ENCODE assay signal across 27 cellular contexts in the genomic region with DNA sequence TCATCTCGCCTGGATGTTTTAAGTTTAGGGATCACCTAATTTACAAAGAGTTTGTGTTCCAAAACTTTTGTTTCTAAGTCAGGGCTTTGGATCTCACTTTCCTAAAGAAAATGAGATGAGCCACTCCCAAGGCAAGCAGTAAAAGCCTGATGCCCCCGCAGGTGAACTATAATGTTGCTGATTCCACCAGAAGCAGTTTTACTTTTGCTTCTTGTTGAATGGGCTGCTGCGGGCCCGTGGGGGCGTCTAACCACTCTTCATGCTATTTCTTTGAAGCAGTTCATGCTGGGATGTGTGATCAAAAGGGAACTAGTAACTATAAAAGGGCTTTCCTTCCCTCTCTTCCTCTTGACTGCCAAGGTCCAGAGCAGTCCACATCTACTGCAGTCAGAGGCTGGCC.
DNase-seq lines count a peak whose midpoint lies in the region; ATAC-seq and TF ChIP-seq lines count a peak whose summit lies in the region.
"Had no signal": no experiment of that assay in that cellular context is flagged by ENCODE, and none has a peak within 500 bp of the region (broad histone marks: within the 10 kb centered on the region; RNA-seq: fewer than 3 reads in every experiment).

No MANE protein-coding gene starts in this region.

- H3K4me1 ChIP-seq in upper lobe of right lung = no peaks in the 10 kb centered on the region
- H3K4me1 ChIP-seq: ascending aorta, upper lobe of left lung had no signal

- H3K27ac Mint-ChIP-seq in activated CD8-positive, alpha-beta T cell treated with anti-CD3 and anti-CD28 coated beads for 36 hours = no peak overlapping the region
- no peak overlapping the region for H3K27ac Mint-ChIP-seq in activated CD8-positive, alpha-beta T cell treated with anti-CD3 and anti-CD28 coated beads, Interleukin-2, amount 10 ng/mL, durations not matched to agents 7 days and 5 days
- H3K27ac Mint-ChIP-seq: activated CD4-positive, alpha-beta T cell treated with anti-CD3 and anti-CD28 coated beads, Interleukin-2, amount 10 ng/mL, durations not matched to agents 7 days and 5 days; activated naive CD4-positive, alpha-beta T cell treated with anti-CD3 and anti-CD28 coated beads, Interleukin-2, amount 50 U/mL, for 72 hours; activated T-helper 17 cell treated with anti-CD3 and anti-CD28 coated beads, Interleukin-2, amount 50 U/mL, for 72 hours; memory B cell; T-helper 17 cell had no signal

- TF ChIP-seq CTCF in activated CD8-positive, alpha-beta T cell treated with anti-CD3 and anti-CD28 coated beads for 36 hours (IDR thresholded peaks at IDR 0.05) = no peak
- TF ChIP-seq CTCF in choroid plexus epithelial cell (conservative IDR thresholded peaks at IDR 0.05; ENCODE audit: low read depth, low read length) (peak; percentile 10), upper lobe of right lung (IDR thresholded peaks at IDR 0.05) (no peak)

- ATAC-seq in activated CD8-positive, alpha-beta T cell treated with anti-CD3 and anti-CD28 coated beads for 36 hours = peak; percentile 49
- no peak for ATAC-seq in activated CD8-positive, alpha-beta T cell treated with anti-CD3 and anti-CD28 coated beads, Interleukin-2, amount 10 ng/mL, durations not matched to agents 7 days and 5 days
- ATAC-seq in HG02763 (IDR thresholded peaks at IDR 0.05; ENCODE audit: unreplicated experiment) (peak; percentile 42), upper lobe of right lung (peak; percentile 25), GM21825 (IDR thresholded peaks at IDR 0.05; ENCODE audit: unreplicated experiment) (no peak), HG02970 (IDR thresholded peaks at IDR 0.05; ENCODE audit: low FRiP score, unreplicated experiment) (no peak)
- ATAC-seq: activated naive CD4-positive, alpha-beta T cell treated with anti-CD3 and anti-CD28 coated beads, Interleukin-2, amount 50 U/mL, for 72 hours; activated T-helper 17 cell treated with anti-CD3 and anti-CD28 coated beads, Interleukin-2, amount 50 U/mL, for 72 hours; heart left ventricle; HepG2; left colon; T-helper 17 cell had no signal

- intact Hi-C loops in activated CD8-positive, alpha-beta T cell treated with anti-CD3 and anti-CD28 coated beads for 36 hours (cut with micrococcal nuclease) = no loop called here
- intact Hi-C loops in upper lobe of right lung (cut with DNase I) = no loop called here

- POLR2A ChIA-PET in activated CD8-positive, alpha-beta T cell treated with anti-CD3 and anti-CD28 coated beads for 36 hours (lab: Charles Lee) = no interaction called here
- POLR2A ChIA-PET in activated CD8-positive, alpha-beta T cell treated with anti-CD3 and anti-CD28 coated beads, Interleukin-2, amount 10 ng/mL, durations not matched to agents 7 days and 5 days (lab: Charles Lee) = no interaction called here

- no peaks in the 10 kb centered on the region for H3K9me3 ChIP-seq in upper lobe of right lung
- H3K9me3 ChIP-seq: ascending aorta, heart left ventricle, SK-N-SH, upper lobe of left lung had no signal

- H3K27me3 Mint-ChIP-seq in activated CD8-positive, alpha-beta T cell treated with anti-CD3 and anti-CD28 coated beads for 36 hours = no peaks in the 10 kb centered on the region
- no peaks in the 10 kb centered on the region for H3K27me3 Mint-ChIP-seq in activated CD8-positive, alpha-beta T cell treated with anti-CD3 and anti-CD28 coated beads, Interleukin-2, amount 10 ng/mL, durations not matched to agents 7 days and 5 days (ENCODE audit: low read depth)
- H3K27me3 Mint-ChIP-seq: activated CD4-positive, alpha-beta T cell treated with anti-CD3 and anti-CD28 coated beads, Interleukin-2, amount 10 ng/mL, durations not matched to agents 7 days and 5 days; T-helper 17 cell had no signal

- DNase-seq in activated CD8-positive, alpha-beta T cell treated with anti-CD3 and anti-CD28 coated beads for 36 hours = peak; percentile 45
- DNase-seq in activated CD8-positive, alpha-beta T cell treated with anti-CD3 and anti-CD28 coated beads, Interleukin-2, amount 10 ng/mL, durations not matched to agents 7 days and 5 days = no peak
- DNase-seq in choroid plexus epithelial cell (ENCODE audit: low read depth) = no peak
- DNase-seq in upper lobe of right lung = no peak
- DNase-seq in NCI-H2227 treated with DMSO at 0.1 percent for 48 hours (lab: John Stamatoyannopoulos, UW) = no peak
- DNase-seq: activated CD4-positive, alpha-beta T cell treated with anti-CD3 and anti-CD28 coated beads, Interleukin-2, amount 10 ng/mL, durations not matched to agents 7 days and 5 days; activated CD8-positive, alpha-beta memory T cell treated with anti-CD3 and anti-CD28 coated beads, Interleukin-2, amount 50 U/mL, for 4 hours; dermis blood vessel endothelial cell; DMS79; GOT3; heart left ventricle; left colon; NCI-H1092 treated with DMSO at 0.1 percent for 48 hours; NCI-H2029; NCI-H226; NCI-H748 treated with DMSO at 0.1 percent for 48 hours; SK-N-SH; T-helper 17 cell; upper lobe of left lung had no signal

- H3K36me3 ChIP-seq in upper lobe of right lung = no peaks in the 10 kb centered on the region
- H3K36me3 ChIP-seq: ascending aorta, heart left ventricle, upper lobe of left lung had no signal

- H3K36me3 Mint-ChIP-seq in activated CD8-positive, alpha-beta T cell treated with anti-CD3 and anti-CD28 coated beads for 36 hours (ENCODE audit: low read depth) = no peaks in the 10 kb centered on the region
- H3K36me3 Mint-ChIP-seq in activated CD8-positive, alpha-beta T cell treated with anti-CD3 and anti-CD28 coated beads, Interleukin-2, amount 10 ng/mL, durations not matched to agents 7 days and 5 days (ENCODE audit: low read depth) = no peaks in the 10 kb centered on the region
- H3K36me3 Mint-ChIP-seq: activated naive CD4-positive, alpha-beta T cell treated with anti-CD3 and anti-CD28 coated beads, Interleukin-2, amount 50 U/mL, for 72 hours had no signal

- no peaks in the 10 kb centered on the region for H3K9me3 Mint-ChIP-seq in activated CD8-positive, alpha-beta T cell treated with anti-CD3 and anti-CD28 coated beads for 36 hours
- no peaks in the 10 kb centered on the region for H3K9me3 Mint-ChIP-seq in activated CD8-positive, alpha-beta T cell treated with anti-CD3 and anti-CD28 coated beads, Interleukin-2, amount 10 ng/mL, durations not matched to agents 7 days and 5 days (ENCODE audit: insufficient read depth)
- H3K9me3 Mint-ChIP-seq: activated CD4-positive, alpha-beta T cell treated with anti-CD3 and anti-CD28 coated beads, Interleukin-2, amount 10 ng/mL, durations not matched to agents 7 days and 5 days had no signal

- CTCF ChIA-PET in activated CD8-positive, alpha-beta T cell treated with anti-CD3 and anti-CD28 coated beads for 36 hours (lab: Charles Lee) = no interaction called here
- CTCF ChIA-PET in activated CD8-positive, alpha-beta T cell treated with anti-CD3 and anti-CD28 coated beads, Interleukin-2, amount 10 ng/mL, durations not matched to agents 7 days and 5 days (lab: Charles Lee) = no interaction called here

- H3K4me3 ChIP-seq in choroid plexus epithelial cell (ENCODE audit: low read depth, low read length) = no peak overlapping the region
- H3K4me3 ChIP-seq in upper lobe of right lung = no peak overlapping the region
- H3K4me3 ChIP-seq: ascending aorta, heart left ventricle, upper lobe of left lung had no signal

- no peak overlapping the region for H3K4me3 Mint-ChIP-seq in activated CD8-positive, alpha-beta T cell treated with anti-CD3 and anti-CD28 coated beads for 36 hours
- H3K4me3 Mint-ChIP-seq in activated CD8-positive, alpha-beta T cell treated with anti-CD3 and anti-CD28 coated beads, Interleukin-2, amount 10 ng/mL, durations not matched to agents 7 days and 5 days = no peak overlapping the region
- H3K4me3 Mint-ChIP-seq: activated CD4-positive, alpha-beta T cell treated with anti-CD3 and anti-CD28 coated beads, Interleukin-2, amount 10 ng/mL, durations not matched to agents 7 days and 5 days; activated T-helper 17 cell treated with anti-CD3 and anti-CD28 coated beads, Interleukin-2, amount 50 U/mL, for 72 hours; memory B cell; T-helper 17 cell had no signal

- no peaks in the 10 kb centered on the region for H3K4me1 Mint-ChIP-seq in activated CD8-positive, alpha-beta T cell treated with anti-CD3 and anti-CD28 coated beads for 36 hours (ENCODE audit: low read depth)
- H3K4me1 Mint-ChIP-seq in activated CD8-positive, alpha-beta T cell treated with anti-CD3 and anti-CD28 coated beads, Interleukin-2, amount 10 ng/mL, durations not matched to agents 7 days and 5 days (ENCODE audit: low read depth) = no peaks in the 10 kb centered on the region
- H3K4me1 Mint-ChIP-seq: activated CD4-positive, alpha-beta T cell treated with anti-CD3 and anti-CD28 coated beads, Interleukin-2, amount 10 ng/mL, durations not matched to agents 7 days and 5 days; activated T-helper 17 cell treated with anti-CD3 and anti-CD28 coated beads, Interleukin-2, amount 50 U/mL, for 72 hours; T-helper 17 cell had no signal

- no peak overlapping the region for H3K27ac ChIP-seq in upper lobe of right lung
- H3K27ac ChIP-seq: ascending aorta, heart left ventricle, upper lobe of left lung had no signal

- no peaks in the 10 kb centered on the region for H3K27me3 ChIP-seq in upper lobe of right lung
- H3K27me3 ChIP-seq: ascending aorta, heart left ventricle, upper lobe of left lung had no signal

Comparison
In these comparisons a context has a peak if more than half of its experiments do, and no peak if none do; other contexts are left out.
1. ATAC-seq: peak in activated CD8-positive, alpha-beta T cell treated with anti-CD3 and anti-CD28 coated beads for 36 hours (single experiment), HG02763 (single experiment) and upper lobe of right lung (single experiment); none in activated CD8-positive, alpha-beta T cell treated with anti-CD3 and anti-CD28 coated beads, Interleukin-2, amount 10 ng/mL, durations not matched to agents 7 days and 5 days (single experiment), GM21825 (single experiment) and HG02970 (single experiment).